In the genomic region with DNA sequence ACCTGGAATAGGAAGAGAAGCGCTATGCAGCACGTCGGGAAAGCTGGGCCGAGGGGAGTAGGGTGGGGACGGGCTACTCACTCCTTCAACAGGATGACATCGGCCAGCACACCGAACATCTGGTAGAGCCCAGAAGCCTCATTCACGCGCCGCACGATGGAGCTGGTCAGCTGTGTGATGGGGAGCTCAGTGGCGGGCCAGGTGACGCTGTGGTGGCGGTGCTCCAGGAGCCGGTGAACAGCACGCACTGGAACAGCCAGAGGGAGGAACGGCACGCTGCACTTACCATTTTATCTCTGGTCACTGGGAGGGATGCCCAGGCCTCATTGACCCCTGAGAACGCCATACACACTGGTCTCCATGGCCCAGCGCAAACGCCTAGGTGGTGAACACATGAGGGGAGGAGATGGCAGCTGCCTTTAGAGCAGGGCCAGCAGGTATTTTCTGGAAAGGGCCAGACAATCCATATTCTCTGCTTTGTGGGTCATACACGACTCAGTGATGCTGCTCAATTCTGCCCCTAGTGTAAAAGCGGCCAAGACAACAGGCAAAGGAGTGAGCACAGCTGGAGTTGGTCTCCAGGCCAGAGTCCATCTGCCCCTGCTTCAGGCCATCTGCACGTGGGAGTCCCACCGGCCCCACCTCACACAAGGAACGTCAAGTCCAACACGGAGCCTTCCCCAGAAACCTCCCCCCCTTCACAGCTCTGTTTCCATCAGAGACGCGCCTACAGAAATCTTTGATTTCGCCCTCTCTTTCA, we compare ENCODE assay signal across 1 cellular context.
TF ChIP-seq lines count a peak whose summit lies in the region.

No MANE protein-coding gene starts in this region.

TF ChIP-seq in WTC11, 78 proteins besides CTCF, POLR2A, EP300 and RAD21 (continued from another document):
- TF ChIP-seq, protein P1, sequence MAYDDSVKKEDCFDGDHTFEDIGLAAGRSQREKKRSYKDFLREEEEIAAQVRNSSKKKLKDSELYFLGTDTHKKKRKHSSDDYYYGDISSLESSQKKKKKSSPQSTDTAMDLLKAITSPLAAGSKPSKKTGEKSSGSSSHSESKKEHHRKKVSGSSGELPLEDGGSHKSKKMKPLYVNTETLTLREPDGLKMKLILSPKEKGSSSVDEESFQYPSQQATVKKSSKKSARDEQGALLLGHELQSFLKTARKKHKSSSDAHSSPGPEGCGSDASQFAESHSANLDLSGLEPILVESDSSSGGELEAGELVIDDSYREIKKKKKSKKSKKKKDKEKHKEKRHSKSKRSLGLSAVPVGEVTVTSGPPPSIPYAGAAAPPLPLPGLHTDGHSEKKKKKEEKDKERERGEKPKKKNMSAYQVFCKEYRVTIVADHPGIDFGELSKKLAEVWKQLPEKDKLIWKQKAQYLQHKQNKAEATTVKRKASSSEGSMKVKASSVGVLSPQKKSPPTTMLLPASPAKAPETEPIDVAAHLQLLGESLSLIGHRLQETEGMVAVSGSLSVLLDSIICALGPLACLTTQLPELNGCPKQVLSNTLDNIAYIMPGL (CRISPR knock-in tag; IDR thresholded peaks at IDR 0.05), result no peak
- TF ChIP-seq, protein P2, sequence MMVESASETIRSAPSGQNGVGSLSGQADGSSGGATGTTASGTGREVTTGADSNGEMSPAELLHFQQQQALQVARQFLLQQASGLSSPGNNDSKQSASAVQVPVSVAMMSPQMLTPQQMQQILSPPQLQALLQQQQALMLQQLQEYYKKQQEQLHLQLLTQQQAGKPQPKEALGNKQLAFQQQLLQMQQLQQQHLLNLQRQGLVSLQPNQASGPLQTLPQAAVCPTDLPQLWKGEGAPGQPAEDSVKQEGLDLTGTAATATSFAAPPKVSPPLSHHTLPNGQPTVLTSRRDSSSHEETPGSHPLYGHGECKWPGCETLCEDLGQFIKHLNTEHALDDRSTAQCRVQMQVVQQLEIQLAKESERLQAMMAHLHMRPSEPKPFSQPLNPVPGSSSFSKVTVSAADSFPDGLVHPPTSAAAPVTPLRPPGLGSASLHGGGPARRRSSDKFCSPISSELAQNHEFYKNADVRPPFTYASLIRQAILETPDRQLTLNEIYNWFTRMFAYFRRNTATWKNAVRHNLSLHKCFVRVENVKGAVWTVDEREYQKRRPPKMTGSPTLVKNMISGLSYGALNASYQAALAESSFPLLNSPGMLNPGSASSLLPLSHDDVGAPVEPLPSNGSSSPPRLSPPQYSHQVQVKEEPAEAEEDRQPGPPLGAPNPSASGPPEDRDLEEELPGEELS (CRISPR knock-in tag; IDR thresholded peaks at IDR 0.05), result no peak
